8 cellular contexts compared by ENCODE assay signal in the genomic region with DNA sequence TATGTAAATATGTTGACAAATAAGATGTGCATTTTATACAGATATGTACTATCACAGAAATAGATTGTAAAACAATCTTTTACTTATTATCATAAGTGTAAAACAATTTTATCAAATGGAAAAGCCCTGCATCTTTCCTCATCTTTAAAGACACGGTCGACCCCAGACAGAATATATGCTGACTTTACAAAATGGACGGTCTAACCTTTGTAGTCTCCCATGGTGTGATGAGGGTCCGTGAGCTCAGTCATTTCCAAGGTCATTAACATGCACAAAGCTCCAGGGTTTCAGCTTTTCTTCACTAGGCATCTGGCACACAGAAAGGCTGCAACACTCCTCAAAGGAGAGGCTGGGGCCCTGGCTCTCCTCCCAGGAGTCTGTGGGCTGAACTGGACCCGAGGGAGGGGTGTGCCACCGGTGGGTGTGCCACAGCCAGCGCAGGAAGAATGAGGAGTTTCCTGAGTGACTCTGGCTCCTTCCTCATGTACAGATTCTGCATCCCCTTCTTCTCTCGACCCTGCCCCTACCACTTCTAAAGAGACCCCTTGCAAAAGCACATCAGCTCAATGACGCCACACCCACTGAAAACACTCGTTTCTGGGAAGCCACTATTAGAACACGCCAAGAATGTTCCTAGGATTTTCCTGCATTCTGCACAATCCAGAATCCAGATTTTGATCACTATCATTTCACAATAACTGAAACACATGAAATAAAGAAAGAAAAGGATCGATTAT. TPM values are rescaled to one million over a fixed set of nuclear protein-coding genes. Genes with fewer than 3 reads are reported as not detected.
DNase-seq lines count a peak whose midpoint lies in the region; ATAC-seq and TF ChIP-seq lines count a peak whose summit lies in the region.
"Had no signal": no experiment of that assay in that cellular context is flagged by ENCODE, and none has a peak within 500 bp of the region (broad histone marks: within the 10 kb centered on the region; RNA-seq: fewer than 3 reads in every experiment).

No MANE protein-coding gene starts in this region.

- intact Hi-C loops in esophagus squamous epithelium (cut with DNase I) = no loop called here
- intact Hi-C loops in uterus (cut with DNase I; ENCODE audit: low total_unique reads) = no loop called here

- WGBS in esophagus squamous epithelium, 2 donors = 14 to 29% methylated on average over 10 to 12 of the region's 12 CpGs

- H3K27ac ChIP-seq in Peyer's patch (peak overlapping the region; percentile 3 to 84 (median 48)), esophagus squamous epithelium (peak overlapping the region; percentile 80 to 86 (median 82)), muscle layer of colon (ENCODE audit: low read depth, low read length) (peak overlapping the region; percentile 35), uterus (peak overlapping the region; percentile 84)

- DNase-seq in Peyer's patch = peak in 2 of 3 donors; percentile 75 to 79
- no peak for DNase-seq in esophagus squamous epithelium (lab: John Stamatoyannopoulos, UW)
- DNase-seq in uterus = peak; percentile 27 to 56
- DNase-seq in NCI-H510A (lab: John Stamatoyannopoulos, UW) = no peak
- DNase-seq in NCI-H1417 treated with DMSO at 0.1 percent for 48 hours (lab: John Stamatoyannopoulos, UW) = no peak
- DNase-seq: activated T-cell treated with anti-CD3 and anti-CD28 coated beads, Interleukin-2, amount 50 U/mL, for 72 hours had no signal

- TF ChIP-seq POLR2A in Peyer's patch (IDR thresholded peaks at IDR 0.05) (peak in 1 of 2 donors; percentile 21), esophagus squamous epithelium (IDR thresholded peaks at IDR 0.05) (no peak), uterus (IDR thresholded peaks at IDR 0.05) (no peak), GM18505 (IDR thresholded peaks at IDR 0.05; ENCODE audit: borderline replicate concordance, extremely low read depth, insufficient read depth, insufficient read length) (no peak)

- H3K9me3 ChIP-seq in Peyer's patch (no peaks in the 10 kb centered on the region), esophagus squamous epithelium (no peaks in the 10 kb centered on the region), muscle layer of colon (ENCODE audit: low read length) (no peaks in the 10 kb centered on the region), uterus (no peaks in the 10 kb centered on the region)

- H3K36me3 ChIP-seq in Peyer's patch (no peaks in the 10 kb centered on the region), esophagus squamous epithelium (no peaks in the 10 kb centered on the region), muscle layer of colon (ENCODE audit: insufficient read depth, low read length) (no peaks in the 10 kb centered on the region), uterus (no peaks in the 10 kb centered on the region)

- no peak for ATAC-seq in GM18505 (IDR thresholded peaks at IDR 0.05; ENCODE audit: unreplicated experiment)
- ATAC-seq: activated T-cell treated with anti-CD3 and anti-CD28 coated beads, Interleukin-2, amount 50 U/mL, for 72 hours had no signal

- H3K9ac ChIP-seq in muscle layer of colon (ENCODE audit: low read length) = no peak overlapping the region

- TF ChIP-seq CTCF in Peyer's patch (IDR thresholded peaks at IDR 0.05) (no peak), esophagus squamous epithelium (IDR thresholded peaks at IDR 0.05) (no peak), uterus (IDR thresholded peaks at IDR 0.05) (no peak)

- H3K4me1 ChIP-seq in Peyer's patch = peaks cover 0 to 33% (median 0%) of the 10 kb centered on the region in 4 donors
- peaks cover 26 to 64% (median 30%) of the 10 kb centered on the region in 3 donors for H3K4me1 ChIP-seq in esophagus squamous epithelium
- H3K4me1 ChIP-seq in muscle layer of colon (ENCODE audit: insufficient read depth, low read length) = peaks cover 26% of the 10 kb centered on the region
- H3K4me1 ChIP-seq in uterus = peaks cover 0 to 7% of the 10 kb centered on the region in 2 donors

- H3K27me3 ChIP-seq in Peyer's patch (no peaks in the 10 kb centered on the region), esophagus squamous epithelium (no peaks in the 10 kb centered on the region), muscle layer of colon (ENCODE audit: control insufficient read depth in 1 of 2, insufficient read depth in 2 of 2, low read length in 2 of 2) (no peaks in the 10 kb centered on the region), uterus (no peaks in the 10 kb centered on the region)

- peak overlapping the region in 2 of 4 donors; percentile 9 to 17 for H3K4me3 ChIP-seq in Peyer's patch
- H3K4me3 ChIP-seq in esophagus squamous epithelium = peak overlapping the region; percentile 16 to 57 (median 40)
- H3K4me3 ChIP-seq in muscle layer of colon (ENCODE audit: low read depth in 1 of 2, low read length in 2 of 2) = no peak overlapping the region
- peak overlapping the region in 1 of 2 donors; percentile 13 for H3K4me3 ChIP-seq in uterus

RNA-seq across cellular contexts. Expression of gene ABLIM1, which starts 26.2 kb away (rescaled TPM):
- total RNA-seq in Peyer's patch (100 to 1,000 TPM in 3 of 4 donors, 10 to 100 TPM in 1; 91.6 to 145 (median 121) TPM), esophagus squamous epithelium (100 to 1,000 TPM; 185 to 345 (median 304) TPM), uterus (100 to 1,000 TPM in 2 of 4 donors, 10 to 100 TPM in 2; 41.2 to 128 (median 97.3) TPM)

Comparison
In these comparisons a context has a peak if more than half of its experiments do, and no peak if none do; other contexts are left out.
1. DNase-seq: peak in Peyer's patch (2 of 3) and uterus (2 of 2); none in esophagus squamous epithelium (single experiment), NCI-H510A (single experiment) and NCI-H1417 treated with DMSO at 0.1 percent for 48 hours (single experiment).
2. H3K4me3 ChIP-seq: peak in esophagus squamous epithelium (4 of 4); none in muscle layer of colon (0 of 2).
3. Peak in every context shown above with its lines, with median percentiles within 50 percentile points of each other: H3K27ac ChIP-seq.